ENCODE assay signal across 27 cellular contexts in genomic region chr16:20931066-20931465, GRCh38. TPM values are rescaled to one million over a fixed set of nuclear protein-coding genes. Genes with fewer than 3 reads are reported as not detected.
DNase-seq lines count a peak whose midpoint lies in the region; FAIRE-seq and TF ChIP-seq lines count a peak whose summit lies in the region.
"Had no signal": no experiment of that assay in that cellular context is flagged by ENCODE, and none has a peak within 500 bp of the region (broad histone marks: within the 10 kb centered on the region; RNA-seq: fewer than 3 reads in every experiment).

No MANE protein-coding gene starts in this region.

- intact Hi-C loops in mammary epithelial cell (cut with micrococcal nuclease): no loop called here
- intact Hi-C loops in breast epithelium (cut with DNase I; ENCODE audit: low total_unique reads): no loop called here
- intact Hi-C loops in tibial artery (cut with DNase I; ENCODE audit: low total_unique reads): no loop called here
- intact Hi-C loops in activated CD4-positive, alpha-beta memory T cell treated with anti-CD3 and anti-CD28 coated beads for 36 hours (cut with micrococcal nuclease): no loop called here
- intact Hi-C loops in posterior vena cava (cut with DNase I): loop anchor here in 1 of 2 donors (10.0 kb wide), 1 partner anchor 64 kb away; no protein-coding TSS in a partner anchor

- H3K4me1 ChIP-seq in mammary epithelial cell (ENCODE audit: insufficient read depth, low read length): no peaks in the 10 kb centered on the region
- no peaks in the 10 kb centered on the region for H3K4me1 ChIP-seq in breast epithelium
- H3K4me1 ChIP-seq in astrocyte (ENCODE audit: insufficient read depth, low read length): no peaks in the 10 kb centered on the region
- H3K4me1 ChIP-seq in tibial artery: peaks cover 0 to 24% (median 14%) of the 10 kb centered on the region in 4 donors
- H3K4me1 ChIP-seq: esophagus squamous epithelium, testis had no signal

- H3K4me2 ChIP-seq in mammary epithelial cell (ENCODE audit: insufficient read depth, low read depth, low read length): no peak overlapping the region
- H3K4me2 ChIP-seq in astrocyte (ENCODE audit: low read length): no peak overlapping the region
- H3K4me2 ChIP-seq: PC-9 had no signal

- FAIRE-seq in astrocyte (lab: Jason Lieb, UNC): no peak
- FAIRE-seq: H54, kidney had no signal

- no peaks in the 10 kb centered on the region for H4K20me1 ChIP-seq in mammary epithelial cell (ENCODE audit: insufficient read depth, low read length)
- H4K20me1 ChIP-seq in astrocyte (ENCODE audit: insufficient read depth, low read length): no peaks in the 10 kb centered on the region

- no peaks in the 10 kb centered on the region for H3K27me3 Mint-ChIP-seq in astrocyte (ENCODE audit: low read depth, unreplicated experiment)
- H3K27me3 Mint-ChIP-seq in activated CD4-positive, alpha-beta memory T cell treated with anti-CD3 and anti-CD28 coated beads for 36 hours: no peaks in the 10 kb centered on the region
- H3K27me3 Mint-ChIP-seq: activated CD8-positive, alpha-beta memory T cell treated with anti-CD3 and anti-CD28 coated beads, Interleukin-2, amount 10 ng/mL, durations not matched to agents 7 days and 5 days; CD4-positive, alpha-beta memory T cell; dendritic cell treated with granulocyte-macrophage colony-stimulating factor and Interleukin-4, amounts not matched to agents 40 ng/mL and 50 ng/mL, for 4 days had no signal

- in situ Hi-C loops in mammary epithelial cell (cut with MboI; ENCODE audit: low sequenced_read_pairs in 2 of 2): no loop called here

- H3K27ac ChIP-seq in mammary epithelial cell (ENCODE audit: insufficient read depth, low read depth, low read length) (no peak overlapping the region), breast epithelium (no peak overlapping the region), astrocyte (ENCODE audit: low read depth, low read length) (no peak overlapping the region), tibial artery (peak overlapping the region; percentile 23 to 75)
- H3K27ac ChIP-seq: PC-9 had no signal

- WGBS in mammary epithelial cell (ENCODE audit: low coverage, missing lambda C conversion rate): 34% methylated on average over 3 of the region's 3 CpGs

- H2AFZ ChIP-seq in mammary epithelial cell (ENCODE audit: low read depth, low read length) (peak overlapping the region; percentile 9), astrocyte (ENCODE audit: low read depth, low read length) (no peak overlapping the region)
- H2AFZ ChIP-seq: PC-9 had no signal

- TF ChIP-seq CTCF in mammary epithelial cell (conservative IDR thresholded peaks at IDR 0.05 in 1 of 2, IDR thresholded peaks at IDR 0.05 in 1 of 2; ENCODE audit: extremely low read depth in 1 of 2, insufficient read depth in 1 of 2, low read depth in 1 of 2, low read length in 2 of 2) (no peak), breast epithelium (IDR thresholded peaks at IDR 0.05) (no peak), astrocyte (IDR thresholded peaks at IDR 0.05; ENCODE audit: insufficient read depth, low read depth, low read length) (no peak), tibial artery (IDR thresholded peaks at IDR 0.05) (no peak)

- no peaks in the 10 kb centered on the region for H3K9me3 ChIP-seq in mammary epithelial cell (replicated peaks; ENCODE audit: insufficient read depth, low read length)
- H3K9me3 ChIP-seq in breast epithelium: no peaks in the 10 kb centered on the region
- H3K9me3 ChIP-seq in astrocyte (ENCODE audit: insufficient read depth, low read depth, low read length): no peaks in the 10 kb centered on the region
- H3K9me3 ChIP-seq in tibial artery: no peaks in the 10 kb centered on the region
- H3K9me3 ChIP-seq: esophagus squamous epithelium, testis had no signal

- POLR2A ChIA-PET in activated CD4-positive, alpha-beta memory T cell treated with anti-CD3 and anti-CD28 coated beads for 36 hours (lab: Charles Lee): no interaction called here

- H3K36me3 ChIP-seq in mammary epithelial cell (ENCODE audit: insufficient read depth, low read length) (no peaks in the 10 kb centered on the region), breast epithelium (no peaks in the 10 kb centered on the region), astrocyte (ENCODE audit: insufficient read depth, low read length) (no peaks in the 10 kb centered on the region), tibial artery (no peaks in the 10 kb centered on the region)
- H3K36me3 ChIP-seq: esophagus squamous epithelium had no signal

- peaks cover 10% of the 10 kb centered on the region for H3K4me1 Mint-ChIP-seq in astrocyte (ENCODE audit: low read depth, unreplicated experiment)
- no peaks in the 10 kb centered on the region for H3K4me1 Mint-ChIP-seq in activated CD4-positive, alpha-beta memory T cell treated with anti-CD3 and anti-CD28 coated beads for 36 hours (ENCODE audit: low read depth)
- H3K4me1 Mint-ChIP-seq: activated CD4-positive, alpha-beta T cell treated with anti-CD3 and anti-CD28 coated beads, Interleukin-2, amount 10 ng/mL, durations not matched to agents 7 days and 5 days; CD4-positive, alpha-beta memory T cell had no signal

- H3K27me3 ChIP-seq in mammary epithelial cell (ENCODE audit: insufficient read depth, low read length): no peaks in the 10 kb centered on the region
- H3K27me3 ChIP-seq in breast epithelium: no peaks in the 10 kb centered on the region
- peaks cover 3% of the 10 kb centered on the region for H3K27me3 ChIP-seq in astrocyte (ENCODE audit: insufficient read depth, low read length)
- H3K27me3 ChIP-seq in tibial artery: no peaks in the 10 kb centered on the region
- H3K27me3 ChIP-seq: esophagus squamous epithelium, testis had no signal

- CTCF ChIA-PET in mammary epithelial cell (lab: Charles Lee; ENCODE audit: low non-redundant PET): no interaction called here
- CTCF ChIA-PET in activated CD4-positive, alpha-beta memory T cell treated with anti-CD3 and anti-CD28 coated beads for 36 hours (lab: Charles Lee): no interaction called here

- no peak for DNase-seq in mammary epithelial cell
- no peak for DNase-seq in breast epithelium (ENCODE audit: low spot score in 2 of 2)
- peak; percentile 41 for DNase-seq in astrocyte (ENCODE audit: low read depth)
- DNase-seq in mesenteric fat pad (ENCODE audit: low spot score): peak; percentile 20
- DNase-seq in tibial artery: no peak
- DNase-seq in activated CD4-positive, alpha-beta memory T cell treated with anti-CD3 and anti-CD28 coated beads for 36 hours: no peak
- DNase-seq in posterior vena cava (ENCODE audit: low spot score): no peak
- DNase-seq in D341Med (ENCODE audit: low spot score): no peak
- DNase-seq: activated CD4-positive, alpha-beta T cell treated with anti-CD3 and anti-CD28 coated beads, Interleukin-2, amount 10 ng/mL, durations not matched to agents 7 days and 5 days; activated CD8-positive, alpha-beta memory T cell treated with anti-CD3 and anti-CD28 coated beads, Interleukin-2, amount 10 ng/mL, durations not matched to agents 7 days and 5 days; activated T-cell treated with anti-CD3 and anti-CD28 coated beads, Interleukin-2, amount 50 U/mL, for 48 hours; amygdala; CD4-positive, alpha-beta memory T cell; DMS 273 treated with DMSO at 0.1 percent for 48 hours; esophagus squamous epithelium; IMR-90; kidney; NCI-H1048; NCI-H1930; NCI-H524; PC-9; posterior cingulate gyrus; Right ventricle myocardium superior; stimulated activated naive CD4-positive, alpha-beta T cell; testis had no signal

- H3K9ac ChIP-seq in mammary epithelial cell (ENCODE audit: insufficient read depth, low read length): no peak overlapping the region
- H3K9ac ChIP-seq in astrocyte (ENCODE audit: low read length): no peak overlapping the region

- no peaks in the 10 kb centered on the region for H3K36me3 Mint-ChIP-seq in astrocyte (ENCODE audit: low read depth, unreplicated experiment)
- H3K36me3 Mint-ChIP-seq in activated CD4-positive, alpha-beta memory T cell treated with anti-CD3 and anti-CD28 coated beads for 36 hours: no peaks in the 10 kb centered on the region

- no peaks in the 10 kb centered on the region for H3K79me2 ChIP-seq in mammary epithelial cell (ENCODE audit: insufficient read depth, low read length)
- no peaks in the 10 kb centered on the region for H3K79me2 ChIP-seq in astrocyte (ENCODE audit: insufficient read depth, low read length)

- peak overlapping the region; percentile 28 for H3K4me3 Mint-ChIP-seq in astrocyte (ENCODE audit: unreplicated experiment)
- H3K4me3 Mint-ChIP-seq in activated CD4-positive, alpha-beta memory T cell treated with anti-CD3 and anti-CD28 coated beads for 36 hours: no peak overlapping the region
- H3K4me3 Mint-ChIP-seq: activated CD4-positive, alpha-beta T cell treated with anti-CD3 and anti-CD28 coated beads, Interleukin-2, amount 10 ng/mL, durations not matched to agents 7 days and 5 days; activated CD8-positive, alpha-beta memory T cell treated with anti-CD3 and anti-CD28 coated beads, Interleukin-2, amount 10 ng/mL, durations not matched to agents 7 days and 5 days; CD4-positive, alpha-beta memory T cell; dendritic cell treated with granulocyte-macrophage colony-stimulating factor and Interleukin-4, amounts not matched to agents 40 ng/mL and 50 ng/mL, for 4 days had no signal

- no peaks in the 10 kb centered on the region for H3K9me3 Mint-ChIP-seq in astrocyte (ENCODE audit: unreplicated experiment)
- H3K9me3 Mint-ChIP-seq in activated CD4-positive, alpha-beta memory T cell treated with anti-CD3 and anti-CD28 coated beads for 36 hours: no peaks in the 10 kb centered on the region
- H3K9me3 Mint-ChIP-seq: activated CD4-positive, alpha-beta T cell treated with anti-CD3 and anti-CD28 coated beads, Interleukin-2, amount 10 ng/mL, durations not matched to agents 7 days and 5 days; CD4-positive, alpha-beta memory T cell; dendritic cell treated with granulocyte-macrophage colony-stimulating factor and Interleukin-4, amounts not matched to agents 40 ng/mL and 50 ng/mL, for 4 days had no signal

- H3K27ac Mint-ChIP-seq in astrocyte (ENCODE audit: unreplicated experiment): no peak overlapping the region
- H3K27ac Mint-ChIP-seq in activated CD4-positive, alpha-beta memory T cell treated with anti-CD3 and anti-CD28 coated beads for 36 hours: no peak overlapping the region
- H3K27ac Mint-ChIP-seq: activated CD4-positive, alpha-beta T cell treated with anti-CD3 and anti-CD28 coated beads, Interleukin-2, amount 10 ng/mL, durations not matched to agents 7 days and 5 days; activated CD8-positive, alpha-beta memory T cell treated with anti-CD3 and anti-CD28 coated beads, Interleukin-2, amount 10 ng/mL, durations not matched to agents 7 days and 5 days; CD4-positive, alpha-beta memory T cell; dendritic cell treated with granulocyte-macrophage colony-stimulating factor and Interleukin-4, amounts not matched to agents 40 ng/mL and 50 ng/mL, for 4 days had no signal

- BruUV-seq in mammary epithelial cell (replicated peaks; lab: Mats Ljungman, UMichigan): no TSS peak

- no peak for TF ChIP-seq POLR2A in breast epithelium (IDR thresholded peaks at IDR 0.05)

- H3K4me3 ChIP-seq in mammary epithelial cell (replicated peaks in 1 of 3; ENCODE audit: insufficient read depth in 1 of 3, low read depth in 2 of 3, low read length in 3 of 3) (no peak overlapping the region), breast epithelium (no peak overlapping the region), astrocyte (ENCODE audit: insufficient read depth, low read depth, low read length) (no peak overlapping the region), tibial artery (no peak overlapping the region)
- H3K4me3 ChIP-seq: esophagus squamous epithelium, PC-9, testis had no signal

- dilution Hi-C loops in mammary epithelial cell (cut with HindIII; ENCODE audit: low sequenced_read_pairs): no loop called here

RNA-seq across cellular contexts. Expression of gene LYRM1, which starts 30.5 kb away (rescaled TPM):
- total RNA-seq in mammary epithelial cell (10 to 100 TPM; 20.8 to 24.3 TPM), breast epithelium (10 to 100 TPM; 42.6 to 54.6 (median 50.9) TPM), astrocyte (23.0 and 24.1 TPM in 2 replicates), mesenteric fat pad (42.0 TPM), posterior vena cava (10 to 100 TPM; 32.7 to 38.8 TPM)
- polyA plus RNA-seq in mammary epithelial cell: 25.3 TPM
- polyA minus RNA-seq in mammary epithelial cell: 10.0 TPM
- total RNA-seq in activated CD4-positive, alpha-beta memory T cell treated with anti-CD3 and anti-CD28 coated beads for 36 hours: 10 to 100 TPM; 26.5 to 28.0 TPM

RNA-seq across cellular contexts. Expression of gene DCUN1D3, which starts 30.9 kb away (rescaled TPM):
- total RNA-seq in mammary epithelial cell (10 to 100 TPM; 20.2 to 25.0 TPM), breast epithelium (10 to 100 TPM; 22.7 to 43.8 (median 26.2) TPM), astrocyte (33.0 and 34.0 TPM in 2 replicates), mesenteric fat pad (187 TPM), posterior vena cava (10 to 100 TPM; 27.7 to 30.6 TPM)
- 5.4 TPM for polyA plus RNA-seq in mammary epithelial cell
- polyA minus RNA-seq in mammary epithelial cell: 10.9 TPM
- total RNA-seq in activated CD4-positive, alpha-beta memory T cell treated with anti-CD3 and anti-CD28 coated beads for 36 hours: 1 to 10 TPM; 5.9 TPM

Comparison
In these comparisons a context has a peak if more than half of its experiments do, and no peak if none do; other contexts are left out.
1. DNase-seq: peak in astrocyte (single experiment) and mesenteric fat pad (single experiment); none in mammary epithelial cell (single experiment), breast epithelium (0 of 2), tibial artery (0 of 2), activated CD4-positive, alpha-beta memory T cell treated with anti-CD3 and anti-CD28 coated beads for 36 hours (single experiment), posterior vena cava (single experiment) and D341Med (single experiment).
2. H3K27ac ChIP-seq: peak in tibial artery (2 of 2); none in mammary epithelial cell (single experiment), breast epithelium (0 of 2) and astrocyte (single experiment).